11 cellular contexts compared by ENCODE assay signal in the genomic region with DNA sequence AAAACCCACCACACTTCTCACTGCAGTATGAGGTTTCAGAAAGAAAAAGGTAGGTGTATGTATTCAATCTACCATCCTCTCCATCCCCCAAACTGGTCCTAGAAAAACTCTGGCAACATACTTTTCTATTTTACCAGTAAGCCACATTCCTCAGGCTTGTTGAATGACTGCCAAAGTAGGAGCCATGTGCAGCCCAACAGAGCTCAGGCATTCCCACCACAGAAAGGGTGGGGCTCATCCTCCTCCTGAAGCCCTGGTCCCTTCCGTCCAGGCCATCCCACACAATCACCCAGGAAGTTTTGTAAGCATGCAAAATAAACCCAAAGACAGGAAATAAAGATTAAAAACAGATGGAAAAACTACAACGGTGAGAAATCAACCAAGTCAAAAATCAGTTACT. TPM values are rescaled to one million over a fixed set of nuclear protein-coding genes. Genes with fewer than 3 reads are reported as not detected.
DNase-seq lines count a peak whose midpoint lies in the region; ATAC-seq and TF ChIP-seq lines count a peak whose summit lies in the region.
"Had no signal": no experiment of that assay in that cellular context is flagged by ENCODE, and none has a peak within 500 bp of the region (broad histone marks: within the 10 kb centered on the region; RNA-seq: fewer than 3 reads in every experiment).

No MANE protein-coding gene starts in this region.

- no peaks in the 10 kb centered on the region for H3K27me3 ChIP-seq in BJ (ENCODE audit: control insufficient read depth, insufficient read depth, low read length)
- no peaks in the 10 kb centered on the region for H3K27me3 ChIP-seq in RWPE2 (ENCODE audit: insufficient read depth, poor library complexity, severe bottlenecking)

- no peaks in the 10 kb centered on the region for H3K9me3 Mint-ChIP-seq in neural crest cell

- CTCF ChIA-PET in BJ (lab: Yijun Ruan, JAX), result interaction anchor here (0.5 to 1.7 kb wide), 4 partner anchors 12 to 601 kb away, joined by 3 to 9 read pairs (median 4); no protein-coding TSS in a partner anchor

- no peak for TF ChIP-seq CTCF in BJ (IDR thresholded peaks at IDR 0.05; ENCODE audit: insufficient read depth, low read depth, low read length)
- no peak for TF ChIP-seq CTCF in RWPE2 (IDR thresholded peaks at IDR 0.05; ENCODE audit: poor library complexity, severe bottlenecking)
- TF ChIP-seq CTCF in fibroblast of mammary gland (conservative IDR thresholded peaks at IDR 0.05; ENCODE audit: control insufficient read depth, insufficient read depth, low read depth, low read length), result no peak
- TF ChIP-seq CTCF in neural crest cell (conservative IDR thresholded peaks at IDR 0.05), result no peak

- H3K4me3 Mint-ChIP-seq in neural crest cell, result no peak overlapping the region

- H3K4me3 ChIP-seq in BJ (ENCODE audit: low read depth, low read length) (no peak overlapping the region), RWPE2 (ENCODE audit: severe bottlenecking) (no peak overlapping the region), fibroblast of mammary gland (ENCODE audit: control insufficient read depth, low read depth, low read length) (no peak overlapping the region)

- H3K27ac ChIP-seq in RWPE2 (ENCODE audit: poor library complexity, severe bottlenecking), result peak overlapping the region; percentile 89

- POLR2A ChIA-PET in BJ (lab: Charles Lee), result interaction anchor here (0.5 to 0.6 kb wide), 3 partner anchors 18 to 1036 kb away, joined by 3 to 25 read pairs (median 6); no protein-coding TSS in a partner anchor

- H3K4me1 ChIP-seq in RWPE2 (ENCODE audit: insufficient read depth, poor library complexity, severe bottlenecking), result peaks cover 25% of the 10 kb centered on the region

- no peaks in the 10 kb centered on the region for H3K27me3 Mint-ChIP-seq in neural crest cell (ENCODE audit: low read depth)

- H3K9me3 ChIP-seq in RWPE2 (ENCODE audit: severe bottlenecking), result no peaks in the 10 kb centered on the region

- no peaks in the 10 kb centered on the region for H3K36me3 ChIP-seq in BJ (ENCODE audit: control insufficient read depth, insufficient read depth, low read length)
- H3K36me3 ChIP-seq in RWPE2 (ENCODE audit: low read depth), result peaks cover 5% of the 10 kb centered on the region

- peak; percentile 94 for ATAC-seq in RWPE2 (ENCODE audit: low read depth)

- H3K27ac Mint-ChIP-seq in neural crest cell (ENCODE audit: unreplicated experiment), result peak overlapping the region; percentile 10

- H3K36me3 Mint-ChIP-seq in neural crest cell (ENCODE audit: low read depth), result peaks cover 18% of the 10 kb centered on the region

- DNase-seq in BJ (ENCODE audit: low read depth) (peak; percentile 96), RWPE2 (ENCODE audit: low spot score) (no peak), fibroblast of mammary gland (ENCODE audit: low read depth) (peak; percentile 99), neural crest cell (ENCODE audit: low read depth, low spot score) (no peak), T-helper 2 cell (no peak), COR-L47 (lab: John Stamatoyannopoulos, UW) (no peak), cortex of kidney (lab: John Stamatoyannopoulos, UW) (no peak), SHP77 treated with DMSO at 0.1 percent for 48 hours (lab: John Stamatoyannopoulos, UW) (no peak)
- DNase-seq: MM.1S; OCI-M1; stimulated activated CD4-positive, alpha-beta T cell treated with anti-CD3 and anti-CD28 coated beads, Interleukin-2, amount 100 ng/mL, for 24 hours had no signal

- peaks cover 16% of the 10 kb centered on the region for H3K4me1 Mint-ChIP-seq in neural crest cell

RNA-seq across cellular contexts. Expression of a gene that starts 57.2 kb away (rescaled TPM):
- 18.3 and 32.0 TPM in 2 replicates for polyA plus RNA-seq in BJ (2011; rRNA removed)
- 21.6 and 24.2 TPM in 2 replicates for polyA minus RNA-seq in BJ (2011; rRNA and poly(A)+ RNA removed)
- total RNA-seq in neural crest cell, result 49.7 and 53.8 TPM in 2 replicates

Comparison
In these comparisons a context has a peak if more than half of its experiments do, and no peak if none do; other contexts are left out.
1. DNase-seq: peak in BJ (single experiment) and fibroblast of mammary gland (single experiment); none in RWPE2 (single experiment), neural crest cell (single experiment), T-helper 2 cell (0 of 5), COR-L47 (single experiment), cortex of kidney (single experiment) and SHP77 treated with DMSO at 0.1 percent for 48 hours (single experiment).